ENCODE assay signal across 12 cellular contexts in genomic region chr20:1809611-1810510, GRCh38.
DNase-seq lines count a peak whose midpoint lies in the region; ATAC-seq, FAIRE-seq and TF ChIP-seq lines count a peak whose summit lies in the region.
"Had no signal": no experiment of that assay in that cellular context is flagged by ENCODE, and none has a peak within 500 bp of the region (broad histone marks: within the 10 kb centered on the region; RNA-seq: fewer than 3 reads in every experiment).

No MANE protein-coding gene starts in this region.

- POLR2A ChIA-PET in PC-3 (lab: Charles Lee; ENCODE audit: unreplicated experiment), result no interaction called here
- POLR2A ChIA-PET in activated CD8-positive, alpha-beta T cell treated with anti-CD3 and anti-CD28 coated beads, Interleukin-2, amount 10 ng/mL, durations not matched to agents 7 days and 5 days (lab: Charles Lee), result no interaction called here

- no peaks in the 10 kb centered on the region for H3K79me2 ChIP-seq in PC-3 (ENCODE audit: low read length)
- H3K79me2 ChIP-seq: parathyroid adenoma had no signal

- H3K4me2 ChIP-seq in PC-3 (ENCODE audit: low read length), result peak overlapping the region; percentile 64

- peak overlapping the region; percentile 27 for H3K9ac ChIP-seq in PC-3 (ENCODE audit: low read length)
- H3K9ac ChIP-seq: parathyroid adenoma had no signal

- no peaks in the 10 kb centered on the region for H3K9me3 ChIP-seq in PC-3 (ENCODE audit: low read length)

- no peaks in the 10 kb centered on the region for H3K9me3 Mint-ChIP-seq in neural crest cell
- H3K9me3 Mint-ChIP-seq in activated CD8-positive, alpha-beta T cell treated with anti-CD3 and anti-CD28 coated beads, Interleukin-2, amount 10 ng/mL, durations not matched to agents 7 days and 5 days (ENCODE audit: insufficient read depth), result no peaks in the 10 kb centered on the region
- no peaks in the 10 kb centered on the region for H3K9me3 Mint-ChIP-seq in natural killer cell treated with Interleukin-12 subunit alpha and Interleukin-12 subunit beta and Interleukin-15 and Interleukin-18, amount 100 ng/mL, for 72 hours
- H3K9me3 Mint-ChIP-seq: activated T-helper 1 cell treated with anti-CD3 and anti-CD28 coated beads, Interleukin-12 subunit alpha, Interleukin-12 subunit beta, Interleukin-2, Interleukin-4 antibody, amounts not matched to agents 30 ng/mL and 10 ng/mL and 1 ng/mL, durations not matched to agents 14 hours and 24 hours and 36 hours had no signal

- no peaks in the 10 kb centered on the region for H3K36me3 Mint-ChIP-seq in neural crest cell (ENCODE audit: low read depth)
- no peaks in the 10 kb centered on the region for H3K36me3 Mint-ChIP-seq in activated CD8-positive, alpha-beta T cell treated with anti-CD3 and anti-CD28 coated beads, Interleukin-2, amount 10 ng/mL, durations not matched to agents 7 days and 5 days (ENCODE audit: low read depth)
- no peaks in the 10 kb centered on the region for H3K36me3 Mint-ChIP-seq in natural killer cell treated with Interleukin-12 subunit alpha and Interleukin-12 subunit beta and Interleukin-15 and Interleukin-18, amount 100 ng/mL, for 72 hours

- H3K9me2 ChIP-seq in PC-3 (replicated peaks; ENCODE audit: low read length), result no peaks in the 10 kb centered on the region

- no peak overlapping the region for H3K4me3 Mint-ChIP-seq in neural crest cell
- H3K4me3 Mint-ChIP-seq in activated CD8-positive, alpha-beta T cell treated with anti-CD3 and anti-CD28 coated beads, Interleukin-2, amount 10 ng/mL, durations not matched to agents 7 days and 5 days, result no peak overlapping the region
- H3K4me3 Mint-ChIP-seq in natural killer cell treated with Interleukin-12 subunit alpha and Interleukin-12 subunit beta and Interleukin-15 and Interleukin-18, amount 100 ng/mL, for 72 hours, result no peak overlapping the region
- H3K4me3 Mint-ChIP-seq: activated T-helper 1 cell treated with anti-CD3 and anti-CD28 coated beads, Interleukin-12 subunit alpha, Interleukin-12 subunit beta, Interleukin-2, Interleukin-4 antibody, amounts not matched to agents 30 ng/mL and 10 ng/mL and 1 ng/mL, durations not matched to agents 14 hours and 24 hours and 36 hours had no signal

- no peaks in the 10 kb centered on the region for H3K36me3 ChIP-seq in PC-3 (ENCODE audit: low read depth, low read length)

- intact Hi-C loops in PC-3 (cut with micrococcal nuclease), result loop anchor here (10.0 kb wide), 2 partner anchors 135 to 295 kb away; partner anchors contain the start of gene STK35

- no peak for TF ChIP-seq CTCF in PC-3 (conservative IDR thresholded peaks at IDR 0.05; ENCODE audit: low read depth, low read length)
- TF ChIP-seq CTCF in neural crest cell (conservative IDR thresholded peaks at IDR 0.05), result no peak

- peaks cover 48% of the 10 kb centered on the region for H3K4me1 Mint-ChIP-seq in neural crest cell
- H3K4me1 Mint-ChIP-seq in activated CD8-positive, alpha-beta T cell treated with anti-CD3 and anti-CD28 coated beads, Interleukin-2, amount 10 ng/mL, durations not matched to agents 7 days and 5 days (ENCODE audit: low read depth), result peaks cover 8% of the 10 kb centered on the region
- H3K4me1 Mint-ChIP-seq in natural killer cell treated with Interleukin-12 subunit alpha and Interleukin-12 subunit beta and Interleukin-15 and Interleukin-18, amount 100 ng/mL, for 72 hours (ENCODE audit: low read depth in 2 of 2), result no peaks in the 10 kb centered on the region

- peak; percentile 39 for DNase-seq in AG20443 (ENCODE audit: low spot score)
- DNase-seq in PC-3, result peak; percentile 80
- DNase-seq in ecto neural progenitor cell (ENCODE audit: low spot score), result peak; percentile 36
- no peak for DNase-seq in neural crest cell (ENCODE audit: low read depth, low spot score)
- DNase-seq in stimulated activated naive CD8-positive, alpha-beta T cell treated with anti-CD3 and anti-CD28 coated beads, Interleukin-15, Interleukin-2, amounts not matched to agents 100 U/mL and 50 U/mL, for 24 hours, result no peak
- no peak for DNase-seq in activated CD8-positive, alpha-beta T cell treated with anti-CD3 and anti-CD28 coated beads, Interleukin-2, amount 10 ng/mL, durations not matched to agents 7 days and 5 days
- DNase-seq in natural killer cell treated with Interleukin-12 subunit alpha and Interleukin-12 subunit beta and Interleukin-15 and Interleukin-18, amount 100 ng/mL, for 72 hours (ENCODE audit: low spot score), result no peak
- DNase-seq in GM19239 (ENCODE audit: insufficient read length, low spot score), result no peak
- DNase-seq: effector CD4-positive, alpha-beta T cell had no signal

- no TSS peak for BruUV-seq in PC-3 (replicated peaks; lab: Mats Ljungman, UMichigan)

- no peaks in the 10 kb centered on the region for H3F3A ChIP-seq in PC-3 (ENCODE audit: low read length, unreplicated experiment)

- H2AFZ ChIP-seq in PC-3 (ENCODE audit: low read length), result no peak overlapping the region
- H2AFZ ChIP-seq: parathyroid adenoma had no signal

- FAIRE-seq in GM19239 (lab: Jason Lieb, UNC), result no peak
- FAIRE-seq: TTC549 had no signal

- H3K27ac ChIP-seq in PC-3 (ENCODE audit: low read length), result peak overlapping the region; percentile 84
- H3K27ac ChIP-seq: parathyroid adenoma had no signal

- no peaks in the 10 kb centered on the region for H3K27me3 ChIP-seq in PC-3 (ENCODE audit: low read length)

- peaks cover 50% of the 10 kb centered on the region for H3K4me1 ChIP-seq in PC-3 (ENCODE audit: insufficient read depth, low read length)

- ATAC-seq in PC-3, result peak; percentile 45
- ATAC-seq in stimulated activated naive CD8-positive, alpha-beta T cell treated with anti-CD3 and anti-CD28 coated beads, Interleukin-15, Interleukin-2, amounts not matched to agents 100 U/mL and 50 U/mL, for 24 hours, result no peak
- no peak for ATAC-seq in activated CD8-positive, alpha-beta T cell treated with anti-CD3 and anti-CD28 coated beads, Interleukin-2, amount 10 ng/mL, durations not matched to agents 7 days and 5 days
- no peak for ATAC-seq in natural killer cell treated with Interleukin-12 subunit alpha and Interleukin-12 subunit beta and Interleukin-15 and Interleukin-18, amount 100 ng/mL, for 72 hours

- H3K4me3 ChIP-seq in PC-3 (ENCODE audit: low read length), result peak overlapping the region; percentile 15; the same call in 1 of the 2 replicates

- H3K27me3 Mint-ChIP-seq in neural crest cell (ENCODE audit: low read depth), result peaks cover 2% of the 10 kb centered on the region
- peaks cover 39% of the 10 kb centered on the region for H3K27me3 Mint-ChIP-seq in activated CD8-positive, alpha-beta T cell treated with anti-CD3 and anti-CD28 coated beads, Interleukin-2, amount 10 ng/mL, durations not matched to agents 7 days and 5 days (ENCODE audit: low read depth)
- H3K27me3 Mint-ChIP-seq in natural killer cell treated with Interleukin-12 subunit alpha and Interleukin-12 subunit beta and Interleukin-15 and Interleukin-18, amount 100 ng/mL, for 72 hours, result peaks cover 33 to 40% of the 10 kb centered on the region in 2 donors

- H3K27ac Mint-ChIP-seq in neural crest cell (ENCODE audit: unreplicated experiment), result peak overlapping the region; percentile 48
- H3K27ac Mint-ChIP-seq in activated CD8-positive, alpha-beta T cell treated with anti-CD3 and anti-CD28 coated beads, Interleukin-2, amount 10 ng/mL, durations not matched to agents 7 days and 5 days, result no peak overlapping the region
- H3K27ac Mint-ChIP-seq in natural killer cell treated with Interleukin-12 subunit alpha and Interleukin-12 subunit beta and Interleukin-15 and Interleukin-18, amount 100 ng/mL, for 72 hours, result no peak overlapping the region
- H3K27ac Mint-ChIP-seq: activated T-helper 1 cell treated with anti-CD3 and anti-CD28 coated beads, Interleukin-12 subunit alpha, Interleukin-12 subunit beta, Interleukin-2, Interleukin-4 antibody, amounts not matched to agents 30 ng/mL and 10 ng/mL and 1 ng/mL, durations not matched to agents 14 hours and 24 hours and 36 hours had no signal

- CTCF ChIA-PET in PC-3 (lab: Charles Lee), result interaction anchor here (0.8 kb wide), 1 partner anchor 33 kb away, joined by 3 read pairs; no protein-coding TSS in a partner anchor
- CTCF ChIA-PET in activated CD8-positive, alpha-beta T cell treated with anti-CD3 and anti-CD28 coated beads, Interleukin-2, amount 10 ng/mL, durations not matched to agents 7 days and 5 days (lab: Charles Lee), result interaction anchor here (1.4 kb wide), 1 partner anchor 8 kb away, joined by 4 read pairs; no protein-coding TSS in a partner anchor

- H4K20me1 ChIP-seq in PC-3 (ENCODE audit: low read length), result no peaks in the 10 kb centered on the region

Comparison
In these comparisons a context has a peak if more than half of its experiments do, and no peak if none do; other contexts are left out.
1. DNase-seq: peak in AG20443 (single experiment), PC-3 (single experiment) and ecto neural progenitor cell (single experiment); none in neural crest cell (single experiment), stimulated activated naive CD8-positive, alpha-beta T cell treated with anti-CD3 and anti-CD28 coated beads, Interleukin-15, Interleukin-2, amounts not matched to agents 100 U/mL and 50 U/mL, for 24 hours (single experiment), activated CD8-positive, alpha-beta T cell treated with anti-CD3 and anti-CD28 coated beads, Interleukin-2, amount 10 ng/mL, durations not matched to agents 7 days and 5 days (single experiment), natural killer cell treated with Interleukin-12 subunit alpha and Interleukin-12 subunit beta and Interleukin-15 and Interleukin-18, amount 100 ng/mL, for 72 hours (single experiment) and GM19239 (single experiment).